In genomic region chr2:91442246-91442905, GRCh38 we compare ENCODE assay signal across 9 cellular contexts.
DNase-seq lines count a peak whose midpoint lies in the region; ATAC-seq, FAIRE-seq and TF ChIP-seq lines count a peak whose summit lies in the region.
"Had no signal": no experiment of that assay in that cellular context is flagged by ENCODE, and none has a peak within 500 bp of the region (broad histone marks: within the 10 kb centered on the region; RNA-seq: fewer than 3 reads in every experiment).

No MANE protein-coding gene starts in this region.

- peak; percentile 24 for DNase-seq in activated naive CD4-positive, alpha-beta T cell treated with anti-CD3 and anti-CD28 coated beads, Interleukin-2, amount 50 U/mL, for 16 hours
- DNase-seq in activated naive CD4-positive, alpha-beta T cell (lab: John Stamatoyannopoulos, UW), result no peak
- DNase-seq in K562 (ENCODE audit: extremely low read depth in 1 of 4, low spot score in 3 of 4) (peak; percentile 15 to 26 (median 20)), left kidney (ENCODE audit: low read depth, low spot score) (peak; percentile 39), upper lobe of right lung (peak; percentile 70), Karpas-422 (no peak), midbrain (lab: John Stamatoyannopoulos, UW) (no peak)

- H3K9ac ChIP-seq in K562 (ENCODE audit: insufficient read depth in 1 of 2, low read depth in 2 of 2, low read length in 2 of 2) (peak overlapping the region in 1 of 2 experiments; percentile 75; a peak in 2 of 4 replicates), Karpas-422 (ENCODE audit: low read length) (no peak overlapping the region)

- no peaks in the 10 kb centered on the region for H3K9me1 ChIP-seq in K562 (ENCODE audit: control insufficient read depth, insufficient read depth, low read length)

- in situ Hi-C loops in K562 (cut with MboI), result loop anchor here (25.0 kb wide), 1 partner anchor 1780 kb away; no protein-coding TSS in a partner anchor

- peak; percentile 58 for ATAC-seq in K562
- ATAC-seq in upper lobe of right lung, result no peak
- ATAC-seq in HG03378 (IDR thresholded peaks at IDR 0.05; ENCODE audit: unreplicated experiment), result no peak
- ATAC-seq: T-cell had no signal

- CTCF ChIA-PET in K562 (lab: Yijun Ruan, JAX; ENCODE audit: low intra/inter-chr PET ratio), result no interaction called here

- H3K27me3 ChIP-seq in K562 (ENCODE audit: control insufficient read depth in 2 of 2, insufficient read depth in 2 of 2, low read length in 2 of 2), result peaks cover 4 to 6% of the 10 kb centered on the region in 2 experiments; a peak in 2 of 5 replicates
- H3K27me3 ChIP-seq in upper lobe of right lung, result peaks cover 36% of the 10 kb centered on the region
- no peaks in the 10 kb centered on the region for H3K27me3 ChIP-seq in Karpas-422 (ENCODE audit: low read length)

- H3K9me3 ChIP-seq in K562 (replicated peaks; ENCODE audit: control insufficient read depth, insufficient read depth, low read depth, low read length) (no peaks in the 10 kb centered on the region), upper lobe of right lung (no peaks in the 10 kb centered on the region), Karpas-422 (ENCODE audit: low read length) (no peaks in the 10 kb centered on the region)

- TF ChIP-seq EP300 in K562 (IDR thresholded peaks at IDR 0.05; ENCODE audit: low read length), result no peak

- H3K27ac ChIP-seq in K562 (ENCODE audit: extremely low read depth, low read depth, low read length) (no peak overlapping the region), upper lobe of right lung (no peak overlapping the region), Karpas-422 (ENCODE audit: low read length) (no peak overlapping the region)

- no peaks in the 10 kb centered on the region for H3K36me3 ChIP-seq in K562 (ENCODE audit: control insufficient read depth, insufficient read depth, low read length)
- H3K36me3 ChIP-seq in upper lobe of right lung, result no peaks in the 10 kb centered on the region
- no peaks in the 10 kb centered on the region for H3K36me3 ChIP-seq in Karpas-422 (ENCODE audit: insufficient read depth, low read length)

- H3K4me2 ChIP-seq in K562 (ENCODE audit: insufficient read depth, low read length), result no peak overlapping the region; the same call in 1 of the 2 replicates
- H3K4me2 ChIP-seq in Karpas-422 (ENCODE audit: low read depth, low read length, poor library complexity, severe bottlenecking), result no peak overlapping the region

- TF ChIP-seq POLR2A in K562 (conservative IDR thresholded peaks at IDR 0.05), result no peak

- H3K79me2 ChIP-seq in K562 (ENCODE audit: control insufficient read depth, insufficient read depth, low read length) (no peaks in the 10 kb centered on the region), Karpas-422 (ENCODE audit: low read length) (no peaks in the 10 kb centered on the region)

- intact Hi-C loops in K562 (cut with micrococcal nuclease) (no loop called here), upper lobe of right lung (cut with DNase I) (no loop called here)

- no peak for TF ChIP-seq RAD21 in K562 (CRISPR knock-in tag; conservative IDR thresholded peaks at IDR 0.05 in 1 of 2, IDR thresholded peaks at IDR 0.05 in 1 of 2)

- H3K9me2 ChIP-seq in Karpas-422 (replicated peaks; ENCODE audit: insufficient read depth, low read length), result no peaks in the 10 kb centered on the region

- H3K4me1 ChIP-seq in K562 (replicated peaks in 1 of 2; ENCODE audit: control insufficient read depth in 2 of 2, insufficient read depth in 2 of 2, low read length in 2 of 2) (peaks cover 0 to 14% of the 10 kb centered on the region in 2 experiments; a peak in 3 of 5 replicates), upper lobe of right lung (peaks cover 12% of the 10 kb centered on the region), Karpas-422 (ENCODE audit: low read length) (no peaks in the 10 kb centered on the region)

- BruUV-seq in K562 (replicated peaks; lab: Mats Ljungman, UMichigan), result no TSS peak

- H4K20me1 ChIP-seq in K562 (replicated peaks; ENCODE audit: control insufficient read depth, insufficient read depth, low read length), result no peaks in the 10 kb centered on the region
- H4K20me1 ChIP-seq in Karpas-422 (ENCODE audit: insufficient read depth, low read depth, low read length), result no peaks in the 10 kb centered on the region

- peak overlapping the region; percentile 49 for H3K4me3 ChIP-seq in K562
- peak overlapping the region; percentile 21 for H3K4me3 ChIP-seq in upper lobe of right lung
- no peak overlapping the region for H3K4me3 ChIP-seq in Karpas-422 (ENCODE audit: low read length)

- H2AFZ ChIP-seq in K562 (ENCODE audit: low read depth, low read length) (0 out of 2 replicates have a peak overlapping the region, but pooled peaks have one; percentile 44), Karpas-422 (ENCODE audit: low read length) (no peak overlapping the region)

- no peak for FAIRE-seq in K562 (lab: Jason Lieb, UNC)

- POLR2A ChIA-PET in K562 (lab: Yijun Ruan, JAX), result no interaction called here

- TF ChIP-seq CTCF in K562 (IDR thresholded peaks at IDR 0.05 in 2 of 3, conservative IDR thresholded peaks at IDR 0.05 in 1 of 3; ENCODE audit: insufficient read depth in 2 of 3, low read depth in 1 of 3, low read length in 3 of 3), result no peak
- TF ChIP-seq CTCF in upper lobe of right lung (IDR thresholded peaks at IDR 0.05), result no peak

- WGBS in K562 (ENCODE audit: insufficient coverage, low coverage, missing lambda C conversion rate), result 22% methylated on average over 63 of the region's 82 CpGs

TF ChIP-seq in K562, 482 proteins besides CTCF, POLR2A, EP300 and RAD21:
- TF ChIP-seq EZH2 (IDR thresholded peaks at IDR 0.05; ENCODE audit: borderline replicate concordance, low read depth, low read length) (0 out of 2 replicates have a peak, but pooled peaks have one; percentile 59), ZNF184 (CRISPR knock-in tag; IDR thresholded peaks at IDR 0.05) (no peak), CBX2 (IDR thresholded peaks at IDR 0.05; ENCODE audit: insufficient read depth, low read length, poor library complexity, severe bottlenecking) (peak; percentile 62), ZNF512 (tag; IDR thresholded peaks at IDR 0.05) (peak; percentile 55; the same call in 1 of the 2 replicates)
TF ChIP-seq in K562: peak in this region for 3.

Comparison
In these comparisons a context has a peak if more than half of its experiments do, and no peak if none do; other contexts are left out.
1. DNase-seq: peak in activated naive CD4-positive, alpha-beta T cell treated with anti-CD3 and anti-CD28 coated beads, Interleukin-2, amount 50 U/mL, for 16 hours (single experiment), K562 (4 of 4), left kidney (single experiment) and upper lobe of right lung (single experiment); none in activated naive CD4-positive, alpha-beta T cell (0 of 4), Karpas-422 (single experiment) and midbrain (single experiment).